ENCODE assay signal across 1 cellular context in the genomic region with DNA sequence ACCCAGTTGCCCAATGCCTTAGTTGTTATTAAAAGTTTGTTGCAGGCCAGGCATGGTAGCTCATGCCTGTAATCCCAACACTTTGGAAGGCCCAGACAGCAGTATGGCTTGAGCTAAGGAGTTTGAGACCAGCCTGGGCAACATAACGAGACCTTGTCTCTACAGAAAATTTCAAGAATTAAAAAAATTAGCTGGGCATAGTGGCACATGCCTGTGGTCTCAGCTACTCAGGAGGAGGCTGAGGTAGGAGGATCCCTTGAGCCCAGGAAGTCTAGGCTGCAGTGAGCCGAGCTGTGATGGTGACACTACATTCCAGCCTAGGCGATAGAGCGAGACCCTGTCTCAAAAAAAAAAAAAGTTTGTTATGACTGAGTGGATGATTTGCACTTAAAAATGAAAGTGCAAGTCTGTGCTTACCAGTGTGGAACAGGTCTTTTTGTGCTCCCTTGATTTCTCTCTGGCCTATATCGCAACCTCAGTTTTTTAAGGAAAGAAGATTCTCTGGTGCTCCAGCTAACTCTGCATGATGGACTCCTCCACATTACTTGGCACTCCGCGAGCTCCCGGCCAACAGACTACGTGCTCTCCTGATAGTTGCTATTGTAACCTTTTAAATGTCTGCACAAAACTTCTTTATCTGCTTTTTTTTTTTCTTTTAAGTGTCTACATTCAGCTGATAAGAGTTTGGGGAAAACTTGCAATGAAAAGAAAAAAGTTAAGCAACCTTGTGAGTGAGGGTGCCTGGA.
TF ChIP-seq lines count a peak whose summit lies in the region.

No MANE protein-coding gene starts in this region.

TF ChIP-seq in K562, 482 proteins besides CTCF, POLR2A, EP300 and RAD21 (continued from another document and continues in another):
- TF ChIP-seq, protein P1, sequence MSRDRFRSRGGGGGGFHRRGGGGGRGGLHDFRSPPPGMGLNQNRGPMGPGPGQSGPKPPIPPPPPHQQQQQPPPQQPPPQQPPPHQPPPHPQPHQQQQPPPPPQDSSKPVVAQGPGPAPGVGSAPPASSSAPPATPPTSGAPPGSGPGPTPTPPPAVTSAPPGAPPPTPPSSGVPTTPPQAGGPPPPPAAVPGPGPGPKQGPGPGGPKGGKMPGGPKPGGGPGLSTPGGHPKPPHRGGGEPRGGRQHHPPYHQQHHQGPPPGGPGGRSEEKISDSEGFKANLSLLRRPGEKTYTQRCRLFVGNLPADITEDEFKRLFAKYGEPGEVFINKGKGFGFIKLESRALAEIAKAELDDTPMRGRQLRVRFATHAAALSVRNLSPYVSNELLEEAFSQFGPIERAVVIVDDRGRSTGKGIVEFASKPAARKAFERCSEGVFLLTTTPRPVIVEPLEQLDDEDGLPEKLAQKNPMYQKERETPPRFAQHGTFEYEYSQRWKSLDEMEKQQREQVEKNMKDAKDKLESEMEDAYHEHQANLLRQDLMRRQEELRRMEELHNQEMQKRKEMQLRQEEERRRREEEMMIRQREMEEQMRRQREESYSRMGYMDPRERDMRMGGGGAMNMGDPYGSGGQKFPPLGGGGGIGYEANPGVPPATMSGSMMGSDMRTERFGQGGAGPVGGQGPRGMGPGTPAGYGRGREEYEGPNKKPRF (IDR thresholded peaks at IDR 0.05; ENCODE audit: low read depth, low read length) = no peak
- no peak for TF ChIP-seq CEBPG (CRISPR knock-in tag; IDR thresholded peaks at IDR 0.05)
- TF ChIP-seq CEBPG (tag; conservative IDR thresholded peaks at IDR 0.05 in 1 of 2, IDR thresholded peaks at IDR 0.05 in 1 of 2) = peak; percentile 66 to 69; a peak in 3 of 4 replicates
- TF ChIP-seq HNRNPL (IDR thresholded peaks at IDR 0.05; ENCODE audit: low read depth, low read length) = no peak
- TF ChIP-seq ZNF324 (CRISPR knock-in tag; IDR thresholded peaks at IDR 0.05) = peak; percentile 61; the same call in 1 of the 2 replicates
- no peak for TF ChIP-seq MCM3 (IDR thresholded peaks at IDR 0.05)
- no peak for TF ChIP-seq ZNF77 (CRISPR knock-in tag; IDR thresholded peaks at IDR 0.05)
- no peak for TF ChIP-seq STAT6 (CRISPR knock-in tag; IDR thresholded peaks at IDR 0.05)
- TF ChIP-seq, protein P2, sequence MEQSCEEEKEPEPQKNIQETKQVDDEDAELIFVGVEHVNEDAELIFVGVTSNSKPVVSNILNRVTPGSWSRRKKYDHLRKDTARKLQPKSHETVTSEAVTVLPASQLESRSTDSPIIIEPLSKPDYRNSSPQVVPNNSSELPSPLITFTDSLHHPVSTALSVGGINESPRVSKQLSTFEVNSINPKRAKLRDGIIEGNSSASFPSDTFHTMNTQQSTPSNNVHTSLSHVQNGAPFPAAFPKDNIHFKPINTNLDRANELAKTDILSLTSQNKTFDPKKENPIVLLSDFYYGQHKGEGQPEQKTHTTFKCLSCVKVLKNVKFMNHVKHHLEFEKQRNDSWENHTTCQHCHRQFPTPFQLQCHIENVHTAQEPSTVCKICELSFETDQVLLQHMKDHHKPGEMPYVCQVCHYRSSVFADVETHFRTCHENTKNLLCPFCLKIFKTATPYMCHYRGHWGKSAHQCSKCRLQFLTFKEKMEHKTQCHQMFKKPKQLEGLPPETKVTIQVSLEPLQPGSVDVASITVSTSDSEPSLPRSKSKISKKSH (CRISPR knock-in tag; IDR thresholded peaks at IDR 0.05) = no peak
- TF ChIP-seq PHTF2 (CRISPR knock-in tag; IDR thresholded peaks at IDR 0.05) = no peak
- no peak for TF ChIP-seq NFE2L1 (tag; IDR thresholded peaks at IDR 0.05; ENCODE audit: borderline replicate concordance, low read depth)
- no peak for TF ChIP-seq ESRRB (CRISPR knock-in tag; IDR thresholded peaks at IDR 0.05; ENCODE audit: borderline replicate concordance)
- peak; percentile 30 for TF ChIP-seq PRDM10 (IDR thresholded peaks at IDR 0.05; ENCODE audit: partially characterized antibody)
- TF ChIP-seq, protein P3, sequence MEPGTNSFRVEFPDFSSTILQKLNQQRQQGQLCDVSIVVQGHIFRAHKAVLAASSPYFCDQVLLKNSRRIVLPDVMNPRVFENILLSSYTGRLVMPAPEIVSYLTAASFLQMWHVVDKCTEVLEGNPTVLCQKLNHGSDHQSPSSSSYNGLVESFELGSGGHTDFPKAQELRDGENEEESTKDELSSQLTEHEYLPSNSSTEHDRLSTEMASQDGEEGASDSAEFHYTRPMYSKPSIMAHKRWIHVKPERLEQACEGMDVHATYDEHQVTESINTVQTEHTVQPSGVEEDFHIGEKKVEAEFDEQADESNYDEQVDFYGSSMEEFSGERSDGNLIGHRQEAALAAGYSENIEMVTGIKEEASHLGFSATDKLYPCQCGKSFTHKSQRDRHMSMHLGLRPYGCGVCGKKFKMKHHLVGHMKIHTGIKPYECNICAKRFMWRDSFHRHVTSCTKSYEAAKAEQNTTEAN (CRISPR knock-in tag; IDR thresholded peaks at IDR 0.05) = no peak
- TF ChIP-seq NR2C1 (IDR thresholded peaks at IDR 0.05) = no peak
- no peak for TF ChIP-seq NR2C1 (tag; IDR thresholded peaks at IDR 0.05)
- no peak for TF ChIP-seq ZNF217 (CRISPR knock-in tag; IDR thresholded peaks at IDR 0.05)
- no peak for TF ChIP-seq SUPT5H (IDR thresholded peaks at IDR 0.05)
- TF ChIP-seq ATF3 (IDR thresholded peaks at IDR 0.05) = no peak
- no peak for TF ChIP-seq ATF3 (CRISPR knock-in tag; conservative IDR thresholded peaks at IDR 0.05)
- TF ChIP-seq NFIX (CRISPR knock-in tag; IDR thresholded peaks at IDR 0.05; ENCODE audit: low read depth) = no peak
- no peak for TF ChIP-seq MBD1 (CRISPR knock-in tag; IDR thresholded peaks at IDR 0.05)
- no peak for TF ChIP-seq CHD1 (IDR thresholded peaks at IDR 0.05; ENCODE audit: low read length)
- no peak for TF ChIP-seq DMBX1 (CRISPR knock-in tag; IDR thresholded peaks at IDR 0.05; ENCODE audit: borderline replicate concordance)
- TF ChIP-seq ZBTB7A (IDR thresholded peaks at IDR 0.05; ENCODE audit: borderline replicate concordance, control insufficient read depth, low read depth, low read length) = no peak
- TF ChIP-seq ARID2 (IDR thresholded peaks at IDR 0.05) = no peak
- no peak for TF ChIP-seq DDX20 (tag; IDR thresholded peaks at IDR 0.05; ENCODE audit: low read depth)
- TF ChIP-seq GABPB2 (CRISPR knock-in tag; conservative IDR thresholded peaks at IDR 0.05) = no peak
